1 cellular context compared by ENCODE assay signal in genomic region chr15:57509121-57509520, GRCh38.
TF ChIP-seq lines count a peak whose summit lies in the region.

No MANE protein-coding gene starts in this region.

TF ChIP-seq in SK-N-SH, 30 proteins besides CTCF, POLR2A, EP300 and RAD21 (continued from another document):
- no peak for TF ChIP-seq USF2 (IDR thresholded peaks at IDR 0.05; ENCODE audit: borderline replicate concordance, low read depth, low read length)
